ENCODE assay signal across 18 cellular contexts in genomic region chr13:32390048-32390447, GRCh38. TPM values are rescaled to one million over a fixed set of nuclear protein-coding genes. Genes with fewer than 3 reads are reported as not detected.
DNase-seq lines count a peak whose midpoint lies in the region; ATAC-seq lines count a peak whose summit lies in the region.
"Had no signal": no experiment of that assay in that cellular context is flagged by ENCODE, and none has a peak within 500 bp of the region (broad histone marks: within the 10 kb centered on the region; RNA-seq: fewer than 3 reads in every experiment).

No MANE protein-coding gene starts in this region.

- no peaks in the 10 kb centered on the region for H3K36me3 Mint-ChIP-seq in naive thymus-derived CD8-positive, alpha-beta T cell

- H3K4me3 Mint-ChIP-seq in naive thymus-derived CD8-positive, alpha-beta T cell: peak overlapping the region; percentile 8 to 67 (median 40)
- H3K4me3 Mint-ChIP-seq: stimulated activated memory B cell treated with anti-CD40 and anti-IgM and Interleukin-4, amounts not matched to agents 10 μg/mL and 1 μg/mL and 100 μg/mL, for 72 hours; T-helper 2 cell treated with Interferon-gamma antibody and Interleukin-4, amounts not matched to agents 5 μg/mL and 100 μg/mL, for 36 hours had no signal

- ATAC-seq in GM18870 (IDR thresholded peaks at IDR 0.05; ENCODE audit: unreplicated experiment) (peak; percentile 58), GM21619 (IDR thresholded peaks at IDR 0.05; ENCODE audit: unreplicated experiment) (peak; percentile 74), HG03442 (IDR thresholded peaks at IDR 0.05; ENCODE audit: unreplicated experiment) (peak; percentile 67), GM19397 (IDR thresholded peaks at IDR 0.05; ENCODE audit: unreplicated experiment) (no peak)
- peak; percentile 94 for ATAC-seq in naive thymus-derived CD8-positive, alpha-beta T cell
- ATAC-seq: lower lobe of right lung; right lobe of liver; stimulated activated memory B cell treated with anti-CD40 and anti-IgM and Interleukin-4, amounts not matched to agents 10 μg/mL and 1 μg/mL and 100 μg/mL, for 72 hours had no signal

- H3K27ac Mint-ChIP-seq in naive thymus-derived CD8-positive, alpha-beta T cell: peak overlapping the region in 8 of 10 donors; percentile 41 to 82 (median 54)
- H3K27ac Mint-ChIP-seq: stimulated activated memory B cell treated with anti-CD40 and anti-IgM and Interleukin-4, amounts not matched to agents 10 μg/mL and 1 μg/mL and 100 μg/mL, for 72 hours; T-helper 2 cell treated with Interferon-gamma antibody and Interleukin-4, amounts not matched to agents 5 μg/mL and 100 μg/mL, for 36 hours had no signal

- no peaks in the 10 kb centered on the region for H3K27me3 Mint-ChIP-seq in naive thymus-derived CD8-positive, alpha-beta T cell
- H3K27me3 Mint-ChIP-seq: stimulated activated memory B cell treated with anti-CD40 and anti-IgM and Interleukin-4, amounts not matched to agents 10 μg/mL and 1 μg/mL and 100 μg/mL, for 72 hours had no signal

- POLR2A ChIA-PET in naive thymus-derived CD8-positive, alpha-beta T cell (lab: Charles Lee): interaction anchor here (1.9 to 2.5 kb wide), 2 partner anchors 38 to 75 kb away, joined by 8 to 14 read pairs; partner anchors contain the start of genes BRCA2, N4BP2L1 and ZAR1L

- DNase-seq in naive thymus-derived CD8-positive, alpha-beta T cell: peak in 4 of 10 donors; percentile 19 to 61 (median 41)
- DNase-seq in stimulated activated CD4-positive, alpha-beta T cell treated with anti-CD3 and anti-CD28 coated beads, Interleukin-15, amount 100 ng/mL, for 24 hours: no peak
- no peak for DNase-seq in Kasumi-1 (lab: John Stamatoyannopoulos, UW)
- DNase-seq: activated naive CD4-positive, alpha-beta T cell; brain microvascular endothelial cell; effector CD4-positive, alpha-beta T cell; lower lobe of right lung; NCI-H2081; NCI-H82; right lobe of liver; stimulated activated CD4-positive, alpha-beta T cell treated with anti-CD3 and anti-CD28 coated beads, Interleukin-4, amount 100 ng/mL, for 4 hours; uterus had no signal

- no peaks in the 10 kb centered on the region for H3K9me3 Mint-ChIP-seq in naive thymus-derived CD8-positive, alpha-beta T cell
- H3K9me3 Mint-ChIP-seq: stimulated activated memory B cell treated with anti-CD40 and anti-IgM and Interleukin-4, amounts not matched to agents 10 μg/mL and 1 μg/mL and 100 μg/mL, for 72 hours; T-helper 2 cell treated with Interferon-gamma antibody and Interleukin-4, amounts not matched to agents 5 μg/mL and 100 μg/mL, for 36 hours had no signal

- H3K4me1 Mint-ChIP-seq in naive thymus-derived CD8-positive, alpha-beta T cell: peaks cover 9 to 25% (median 22%) of the 10 kb centered on the region in 4 donors
- H3K4me1 Mint-ChIP-seq: stimulated activated memory B cell treated with anti-CD40 and anti-IgM and Interleukin-4, amounts not matched to agents 10 μg/mL and 1 μg/mL and 100 μg/mL, for 72 hours had no signal

RNA-seq across cellular contexts. Expression of gene N4BP2L1, which starts 37.9 kb away (rescaled TPM):
- total RNA-seq in naive thymus-derived CD8-positive, alpha-beta T cell: 10 to 100 TPM; 62.4 to 66.2 TPM
- polyA plus RNA-seq in naive thymus-derived CD8-positive, alpha-beta T cell: 10 to 100 TPM; 55.3 to 72.1 (median 62.5) TPM
